Comparison of ENCODE assay signal across 17 cellular contexts in genomic region chr7:55251911-55252310, GRCh38.
DNase-seq lines count a peak whose midpoint lies in the region; ATAC-seq, FAIRE-seq and TF ChIP-seq lines count a peak whose summit lies in the region.
"Had no signal": no experiment of that assay in that cellular context is flagged by ENCODE, and none has a peak within 500 bp of the region (broad histone marks: within the 10 kb centered on the region; RNA-seq: fewer than 3 reads in every experiment).

No MANE protein-coding gene starts in this region.

- no peak overlapping the region for H3K27ac ChIP-seq in right atrium auricular region
- no peak overlapping the region for H3K27ac ChIP-seq in left ventricle myocardium inferior (replicated peaks)
- no peak overlapping the region for H3K27ac ChIP-seq in HepG2 (ENCODE audit: extremely low read length, insufficient read depth, low read length)
- H3K27ac ChIP-seq: GM23248 had no signal

- 44% methylated on average over 7 of the region's 7 CpGs for WGBS in HepG2 (ENCODE audit: low lambda C conversion rate)

- in situ Hi-C loops in HepG2 (cut with HindIII; ENCODE audit: extremely low pct_ligation_motif_present, low pct_unique_long_range_greater_than_20kb) = loop anchor here (5.0 to 10.0 kb wide), 2 partner anchors 107 to 475 kb away; no protein-coding TSS in a partner anchor

- TF ChIP-seq RAD21 in HepG2 (CRISPR knock-in tag; IDR thresholded peaks at IDR 0.05) = no peak

- H3K9me3 Mint-ChIP-seq in type B pancreatic cell = peaks cover 5% of the 10 kb centered on the region
- no peaks in the 10 kb centered on the region for H3K9me3 Mint-ChIP-seq in activated T-cell treated with anti-CD3 and anti-CD28 coated beads, Interleukin-2, amount 50 U/mL, for 4 hours
- H3K9me3 Mint-ChIP-seq: CD8-positive, alpha-beta T cell had no signal

- no peaks in the 10 kb centered on the region for H3K79me2 ChIP-seq in HepG2 (ENCODE audit: insufficient read depth, low read length)

- H3K4me1 ChIP-seq in right atrium auricular region = peaks cover 0 to 14% of the 10 kb centered on the region in 2 donors
- peaks cover 13% of the 10 kb centered on the region for H3K4me1 ChIP-seq in left ventricle myocardium inferior
- H3K4me1 ChIP-seq in HepG2 (ENCODE audit: insufficient read depth, low read length) = peaks cover 22% of the 10 kb centered on the region

- CTCF ChIA-PET in HepG2 (lab: Yijun Ruan, JAX; ENCODE audit: low intra/inter-chr PET ratio, low total read pairs) = no interaction called here

- H3K27me3 ChIP-seq in right atrium auricular region (no peaks in the 10 kb centered on the region), left ventricle myocardium inferior (ENCODE audit: low read depth) (peaks cover 47% of the 10 kb centered on the region), HepG2 (ENCODE audit: control insufficient read depth in 1 of 2, insufficient read depth in 2 of 2, low read length in 2 of 2) (peaks cover 0 to 18% of the 10 kb centered on the region in 2 experiments; a peak in 3 of 5 replicates)

- H2AFZ ChIP-seq in HepG2 (ENCODE audit: low read length) = no peak overlapping the region
- H2AFZ ChIP-seq: GM23248 had no signal

- TF ChIP-seq EP300 in HepG2 (IDR thresholded peaks at IDR 0.05; ENCODE audit: low read depth in 2 of 2, low read length in 2 of 2) = no peak
- TF ChIP-seq EP300 in HepG2 (CRISPR knock-in tag; IDR thresholded peaks at IDR 0.05; ENCODE audit: borderline replicate concordance) = no peak

- POLR2A ChIA-PET in HepG2 (lab: Yijun Ruan, JAX) = no interaction called here

- H3K4me1 Mint-ChIP-seq in T-helper 17 cell (peaks cover 8% of the 10 kb centered on the region), type B pancreatic cell (ENCODE audit: unreplicated experiment) (peaks cover 4% of the 10 kb centered on the region)
- H3K4me1 Mint-ChIP-seq in activated T-cell treated with anti-CD3 and anti-CD28 coated beads, Interleukin-2, amount 50 U/mL, for 4 hours (ENCODE audit: low read depth) = peaks cover 12% of the 10 kb centered on the region

- no peak overlapping the region for H3K9ac ChIP-seq in HepG2 (ENCODE audit: insufficient read depth, low read depth, low read length)
- H3K9ac ChIP-seq: GM23248 had no signal

- H3K27ac Mint-ChIP-seq in T-helper 17 cell = peak overlapping the region; percentile 62
- no peak overlapping the region for H3K27ac Mint-ChIP-seq in type B pancreatic cell
- H3K27ac Mint-ChIP-seq: CD8-positive, alpha-beta T cell had no signal

- TF ChIP-seq CTCF in right atrium auricular region (IDR thresholded peaks at IDR 0.05) = no peak
- TF ChIP-seq CTCF in left ventricle myocardium inferior (IDR thresholded peaks at IDR 0.05; ENCODE audit: borderline replicate concordance) = no peak
- no peak for TF ChIP-seq CTCF in type B pancreatic cell (conservative IDR thresholded peaks at IDR 0.05)
- no peak for TF ChIP-seq CTCF in HepG2 (CRISPR knock-in tag; IDR thresholded peaks at IDR 0.05)

- H3K36me3 ChIP-seq in right atrium auricular region (no peaks in the 10 kb centered on the region), left ventricle myocardium inferior (no peaks in the 10 kb centered on the region), HepG2 (replicated peaks in 1 of 2; ENCODE audit: control insufficient read depth in 1 of 2, insufficient read depth in 2 of 2, low read length in 2 of 2) (no peaks in the 10 kb centered on the region)

- BruUV-seq in HepG2 (replicated peaks; lab: Mats Ljungman, UMichigan) = no TSS peak

- H4K20me1 ChIP-seq in HepG2 (ENCODE audit: insufficient read depth, low read length) = no peaks in the 10 kb centered on the region

- TF ChIP-seq POLR2A in HepG2 (IDR thresholded peaks at IDR 0.05; ENCODE audit: insufficient read depth in 1 of 2, low read depth in 2 of 2, low read length in 2 of 2) = no peak

- H3K4me3 ChIP-seq in right atrium auricular region (no peak overlapping the region), left ventricle myocardium inferior (no peak overlapping the region), HepG2 (replicated peaks in 1 of 3; ENCODE audit: insufficient read depth in 1 of 3, low read depth in 2 of 3, low read length in 3 of 3) (no peak overlapping the region)
- H3K4me3 ChIP-seq: GM23248 had no signal

- no peaks in the 10 kb centered on the region for H3K9me3 ChIP-seq in right atrium auricular region
- H3K9me3 ChIP-seq in left ventricle myocardium inferior (replicated peaks) = no peaks in the 10 kb centered on the region
- no peaks in the 10 kb centered on the region for H3K9me3 ChIP-seq in T-helper 17 cell (ENCODE audit: control insufficient read depth, low read length, poor library complexity, severe bottlenecking)
- no peaks in the 10 kb centered on the region for H3K9me3 ChIP-seq in HepG2 (ENCODE audit: low read length)
- H3K9me3 ChIP-seq: Caco-2 had no signal

- DNase-seq in right atrium auricular region (ENCODE audit: low spot score) (peak; percentile 4), left ventricle myocardium inferior (no peak), T-helper 17 cell (no peak), type B pancreatic cell (ENCODE audit: extremely low spot score, unreplicated experiment) (peak; percentile 44), HepG2 (ENCODE audit: low spot score) (no peak)
- DNase-seq in activated T-cell treated with anti-CD3 and anti-CD28 coated beads, Interleukin-2, amount 50 U/mL, for 4 hours = no peak
- DNase-seq: C1 segment of cervical spinal cord; Caco-2; CD8-positive, alpha-beta T cell; DMS153; DND-41; H7; HCEC 1CT had no signal

- H3K27me3 Mint-ChIP-seq in T-helper 17 cell (peaks cover 61% of the 10 kb centered on the region), type B pancreatic cell (peaks cover 50% of the 10 kb centered on the region)
- peaks cover 64% of the 10 kb centered on the region for H3K27me3 Mint-ChIP-seq in activated T-cell treated with anti-CD3 and anti-CD28 coated beads, Interleukin-2, amount 50 U/mL, for 4 hours (ENCODE audit: low read depth)

- no peak overlapping the region for H3K4me3 Mint-ChIP-seq in T-helper 17 cell
- H3K4me3 Mint-ChIP-seq in type B pancreatic cell = no peak overlapping the region
- no peak overlapping the region for H3K4me3 Mint-ChIP-seq in activated T-cell treated with anti-CD3 and anti-CD28 coated beads, Interleukin-2, amount 50 U/mL, for 4 hours
- H3K4me3 Mint-ChIP-seq: CD8-positive, alpha-beta T cell had no signal

- intact Hi-C loops in left ventricle myocardium inferior (cut with micrococcal nuclease) (loop anchor here (10.0 kb wide), 2 partner anchors 237 to 407 kb away; partner anchors contain the start of gene EGFR), HepG2 (cut with micrococcal nuclease; ENCODE audit: unreplicated experiment) (loop anchor here (5.0 kb wide), 1 partner anchor 175 kb away; no protein-coding TSS in a partner anchor)

- ATAC-seq in T-helper 17 cell (no peak), HepG2 (no peak)
- ATAC-seq in activated T-cell treated with anti-CD3 and anti-CD28 coated beads, Interleukin-2, amount 50 U/mL, for 4 hours = no peak
- ATAC-seq: CD8-positive, alpha-beta T cell had no signal

- no peaks in the 10 kb centered on the region for H3K36me3 Mint-ChIP-seq in T-helper 17 cell (ENCODE audit: low read depth)
- H3K36me3 Mint-ChIP-seq in type B pancreatic cell = no peaks in the 10 kb centered on the region
- H3K36me3 Mint-ChIP-seq in activated T-cell treated with anti-CD3 and anti-CD28 coated beads, Interleukin-2, amount 50 U/mL, for 4 hours (ENCODE audit: insufficient read depth) = no peaks in the 10 kb centered on the region
- H3K36me3 Mint-ChIP-seq: CD8-positive, alpha-beta T cell had no signal

- no peak for FAIRE-seq in HepG2 (lab: Jason Lieb, UNC)
- FAIRE-seq: G401.6, GM12892, H1 had no signal

- no peak overlapping the region for H3K4me2 ChIP-seq in HepG2 (ENCODE audit: low read depth, low read length)

TF ChIP-seq in HepG2, 621 proteins besides CTCF, POLR2A, EP300 and RAD21 (continues in another document):
- TF ChIP-seq FOSL2 (CRISPR knock-in tag; IDR thresholded peaks at IDR 0.05) (no peak), ZBTB21 (CRISPR knock-in tag; IDR thresholded peaks at IDR 0.05) (no peak), ZNF883 (CRISPR knock-in tag; IDR thresholded peaks at IDR 0.05; ENCODE audit: not compliant biosample characterization) (no peak), HOXA5 (CRISPR knock-in tag; IDR thresholded peaks at IDR 0.05) (no peak), ISL2 (CRISPR knock-in tag; IDR thresholded peaks at IDR 0.05) (no peak), CEBPB (IDR thresholded peaks at IDR 0.05; ENCODE audit: borderline replicate concordance, low read depth, low read length) (no peak), BORCS8-MEF2B (CRISPR knock-in tag; IDR thresholded peaks at IDR 0.05) (no peak), FLYWCH1 (CRISPR knock-in tag; IDR thresholded peaks at IDR 0.05) (no peak), ZNF878 (CRISPR knock-in tag; IDR thresholded peaks at IDR 0.05) (no peak), NPAS2 (CRISPR knock-in tag; IDR thresholded peaks at IDR 0.05; ENCODE audit: borderline replicate concordance) (no peak), U2AF2 (IDR thresholded peaks at IDR 0.05; ENCODE audit: low read depth, low read length) (no peak), DPF2 (CRISPR knock-in tag; IDR thresholded peaks at IDR 0.05; ENCODE audit: borderline replicate concordance, low read depth) (no peak)
- TF ChIP-seq, protein P1, sequence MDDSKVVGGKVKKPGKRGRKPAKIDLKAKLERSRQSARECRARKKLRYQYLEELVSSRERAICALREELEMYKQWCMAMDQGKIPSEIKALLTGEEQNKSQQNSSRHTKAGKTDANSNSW (CRISPR knock-in tag; IDR thresholded peaks at IDR 0.05; ENCODE audit: borderline replicate concordance) = no peak

Comparison
In these comparisons a context has a peak if more than half of its experiments do, and no peak if none do; other contexts are left out.
1. DNase-seq: peak in right atrium auricular region (single experiment) and type B pancreatic cell (single experiment); none in left ventricle myocardium inferior (single experiment), T-helper 17 cell (0 of 3), activated T-cell treated with anti-CD3 and anti-CD28 coated beads, Interleukin-2, amount 50 U/mL, for 4 hours (single experiment) and HepG2 (single experiment).